Comparison of ENCODE assay signal across 9 cellular contexts in the genomic region with DNA sequence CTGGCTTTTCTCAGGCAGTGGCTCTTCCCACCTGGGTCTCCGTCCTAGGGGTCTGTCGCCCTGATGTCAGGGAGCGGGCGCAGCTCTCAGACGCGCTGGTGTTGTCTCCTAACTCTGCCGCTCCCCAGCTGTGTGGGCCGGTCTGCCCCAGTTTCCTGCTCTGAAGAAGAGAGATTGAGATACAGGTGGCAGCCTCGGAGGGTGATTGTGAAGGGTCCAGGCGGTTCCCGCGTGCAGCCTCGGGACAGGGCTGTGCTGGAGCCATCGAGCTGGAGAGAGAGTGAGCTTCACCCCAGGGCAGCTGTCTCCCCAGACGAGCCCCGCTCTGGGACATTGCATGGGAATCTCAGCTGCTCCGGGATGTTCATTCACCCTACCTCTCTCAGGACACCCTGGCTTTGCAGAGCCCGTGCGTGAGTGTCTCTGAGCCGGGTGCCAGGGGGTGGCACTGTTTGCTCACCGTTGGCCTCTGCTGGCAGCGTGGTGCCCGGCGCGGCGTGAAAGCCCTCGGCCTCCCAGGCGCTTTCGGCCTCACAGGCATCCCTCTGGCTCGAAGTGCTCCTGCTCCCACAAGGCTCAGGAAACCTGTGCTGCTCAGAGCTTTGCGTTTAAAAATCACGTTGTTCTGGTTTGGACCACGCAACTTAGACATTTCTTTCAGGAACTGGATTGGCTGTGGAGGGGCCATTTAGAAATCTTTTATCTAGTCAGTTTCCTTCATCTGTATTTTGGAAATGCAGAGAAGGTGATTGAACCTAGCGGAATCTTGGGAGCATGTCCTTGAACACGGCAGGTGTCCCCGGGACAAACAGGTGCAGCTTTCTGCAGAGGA. TPM values are rescaled to one million over a fixed set of nuclear protein-coding genes. Genes with fewer than 3 reads are reported as not detected.
A peak's percentile ranks its signal among the peaks of the same experiment; 100 is the strongest.
DNase-seq lines count a peak whose midpoint lies in the region; ATAC-seq, FAIRE-seq and TF ChIP-seq lines count a peak whose summit lies in the region.
"Had no signal": no experiment of that assay in that cellular context is flagged by ENCODE, and none has a peak within 500 bp of the region (broad histone marks: within the 10 kb centered on the region; RNA-seq: fewer than 3 reads in every experiment).

No MANE protein-coding gene starts in this region.

- H3K4me3 ChIP-seq in LNCaP clone FGC (ENCODE audit: low read depth, low read length) (no peak overlapping the region), epithelial cell of esophagus (ENCODE audit: low read length) (no peak overlapping the region)
- H3K4me3 ChIP-seq: SK-N-MC had no signal

- POLR2A ChIA-PET in WTC11 (lab: Charles Lee): no interaction called here

- H3K9me3 Mint-ChIP-seq in WTC11 (peaks cover 21% of the 10 kb centered on the region), nephron (peaks cover 5% of the 10 kb centered on the region)

- peak; percentile 83 for DNase-seq in DMS53 (lab: John Stamatoyannopoulos, UW)
- no peak for DNase-seq in LNCaP clone FGC (ENCODE audit: low read depth)
- peak; percentile 63 for DNase-seq in WTC11 (ENCODE audit: low spot score)
- peak; percentile 61 for DNase-seq in epithelial cell of esophagus (ENCODE audit: low read depth)
- no peak for DNase-seq in RCC 7860 (ENCODE audit: low spot score)
- DNase-seq in H54 (ENCODE audit: insufficient read length, low spot score): no peak

- H3K4me1 Mint-ChIP-seq in WTC11: no peaks in the 10 kb centered on the region
- H3K4me1 Mint-ChIP-seq in nephron: peaks cover 20% of the 10 kb centered on the region

- CTCF ChIA-PET in WTC11 (lab: Charles Lee): interaction anchor here (0.6 to 5.6 kb wide), 13 partner anchors 11 to 280 kb away, joined by 3 to 25 read pairs (median 3); no protein-coding TSS in a partner anchor

- TF ChIP-seq CTCF in LNCaP clone FGC (IDR thresholded peaks at IDR 0.05; ENCODE audit: control insufficient read depth, extremely low read depth, insufficient read depth): peak; percentile 94
- TF ChIP-seq CTCF in WTC11 (IDR thresholded peaks at IDR 0.05): no peak
- TF ChIP-seq CTCF in epithelial cell of esophagus (IDR thresholded peaks at IDR 0.05; ENCODE audit: insufficient read depth, low read depth, low read length, missing control alignments): peak; percentile 71
- TF ChIP-seq CTCF in nephron (IDR thresholded peaks at IDR 0.05; ENCODE audit: unreplicated experiment in 3 of 3): peak; percentile 37 to 50 (median 38)

- H3K4me3 Mint-ChIP-seq in WTC11 (no peak overlapping the region), nephron (no peak overlapping the region)

- H3K27me3 Mint-ChIP-seq in WTC11 (ENCODE audit: low read depth) (peaks cover 3% of the 10 kb centered on the region), nephron (ENCODE audit: low read depth) (peaks cover 59% of the 10 kb centered on the region)

- no peak for FAIRE-seq in RCC 7860 (lab: Jason Lieb, UNC)
- no peak for FAIRE-seq in H54 (lab: Jason Lieb, UNC)

- H3K27ac Mint-ChIP-seq in WTC11 (no peak overlapping the region), nephron (no peak overlapping the region)

- no peak for TF ChIP-seq POLR2A in H54 (IDR thresholded peaks at IDR 0.05; ENCODE audit: low read depth, low read length)

- H3K36me3 Mint-ChIP-seq in WTC11 (0 out of 2 replicates have a peak, but pooled peaks cover 3% of the 10 kb centered on the region), nephron (ENCODE audit: low read depth) (no peaks in the 10 kb centered on the region)

- ATAC-seq in WTC11 (peak; percentile 93), HG03108 (IDR thresholded peaks at IDR 0.05; ENCODE audit: unreplicated experiment) (no peak)

TF ChIP-seq in WTC11, 78 proteins besides CTCF, POLR2A, EP300 and RAD21 (continues in another document):
- TF ChIP-seq ZNF121 (CRISPR knock-in tag; IDR thresholded peaks at IDR 0.05) (no peak), ZNF263 (CRISPR knock-in tag; IDR thresholded peaks at IDR 0.05; ENCODE audit: low read depth) (0 out of 2 replicates have a peak, but pooled peaks have one; percentile 46), ELF4 (CRISPR knock-in tag; IDR thresholded peaks at IDR 0.05; ENCODE audit: low read depth) (no peak), ZBTB21 (CRISPR knock-in tag; IDR thresholded peaks at IDR 0.05; ENCODE audit: borderline replicate concordance) (no peak), NFYB (CRISPR knock-in tag; conservative IDR thresholded peaks at IDR 0.05; ENCODE audit: low read depth) (no peak), SOX15 (CRISPR knock-in tag; IDR thresholded peaks at IDR 0.05) (no peak), CREM (CRISPR knock-in tag; IDR thresholded peaks at IDR 0.05) (no peak), MYBL2 (CRISPR knock-in tag; IDR thresholded peaks at IDR 0.05) (no peak), EMX1 (CRISPR knock-in tag; IDR thresholded peaks at IDR 0.05) (no peak), RELA (CRISPR knock-in tag; IDR thresholded peaks at IDR 0.05; ENCODE audit: borderline replicate concordance) (no peak), ZNF396 (CRISPR knock-in tag; IDR thresholded peaks at IDR 0.05; ENCODE audit: borderline replicate concordance) (no peak), SMAD3 (CRISPR knock-in tag; IDR thresholded peaks at IDR 0.05; ENCODE audit: borderline replicate concordance) (no peak), GTF2I (CRISPR knock-in tag; conservative IDR thresholded peaks at IDR 0.05) (no peak), ZNF232 (CRISPR knock-in tag; IDR thresholded peaks at IDR 0.05) (0 out of 2 replicates have a peak, but pooled peaks have one; percentile 39)
- TF ChIP-seq, protein P1, sequence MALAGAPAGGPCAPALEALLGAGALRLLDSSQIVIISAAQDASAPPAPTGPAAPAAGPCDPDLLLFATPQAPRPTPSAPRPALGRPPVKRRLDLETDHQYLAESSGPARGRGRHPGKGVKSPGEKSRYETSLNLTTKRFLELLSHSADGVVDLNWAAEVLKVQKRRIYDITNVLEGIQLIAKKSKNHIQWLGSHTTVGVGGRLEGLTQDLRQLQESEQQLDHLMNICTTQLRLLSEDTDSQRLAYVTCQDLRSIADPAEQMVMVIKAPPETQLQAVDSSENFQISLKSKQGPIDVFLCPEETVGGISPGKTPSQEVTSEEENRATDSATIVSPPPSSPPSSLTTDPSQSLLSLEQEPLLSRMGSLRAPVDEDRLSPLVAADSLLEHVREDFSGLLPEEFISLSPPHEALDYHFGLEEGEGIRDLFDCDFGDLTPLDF (CRISPR knock-in tag; IDR thresholded peaks at IDR 0.05): no peak
- TF ChIP-seq, protein P2, sequence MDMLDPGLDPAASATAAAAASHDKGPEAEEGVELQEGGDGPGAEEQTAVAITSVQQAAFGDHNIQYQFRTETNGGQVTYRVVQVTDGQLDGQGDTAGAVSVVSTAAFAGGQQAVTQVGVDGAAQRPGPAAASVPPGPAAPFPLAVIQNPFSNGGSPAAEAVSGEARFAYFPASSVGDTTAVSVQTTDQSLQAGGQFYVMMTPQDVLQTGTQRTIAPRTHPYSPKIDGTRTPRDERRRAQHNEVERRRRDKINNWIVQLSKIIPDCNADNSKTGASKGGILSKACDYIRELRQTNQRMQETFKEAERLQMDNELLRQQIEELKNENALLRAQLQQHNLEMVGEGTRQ (CRISPR knock-in tag; IDR thresholded peaks at IDR 0.05): no peak
- TF ChIP-seq, protein P3, sequence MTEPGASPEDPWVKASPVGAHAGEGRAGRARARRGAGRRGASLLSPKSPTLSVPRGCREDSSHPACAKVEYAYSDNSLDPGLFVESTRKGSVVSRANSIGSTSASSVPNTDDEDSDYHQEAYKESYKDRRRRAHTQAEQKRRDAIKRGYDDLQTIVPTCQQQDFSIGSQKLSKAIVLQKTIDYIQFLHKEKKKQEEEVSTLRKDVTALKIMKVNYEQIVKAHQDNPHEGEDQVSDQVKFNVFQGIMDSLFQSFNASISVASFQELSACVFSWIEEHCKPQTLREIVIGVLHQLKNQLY (CRISPR knock-in tag; IDR thresholded peaks at IDR 0.05): no peak
- TF ChIP-seq, protein P4, sequence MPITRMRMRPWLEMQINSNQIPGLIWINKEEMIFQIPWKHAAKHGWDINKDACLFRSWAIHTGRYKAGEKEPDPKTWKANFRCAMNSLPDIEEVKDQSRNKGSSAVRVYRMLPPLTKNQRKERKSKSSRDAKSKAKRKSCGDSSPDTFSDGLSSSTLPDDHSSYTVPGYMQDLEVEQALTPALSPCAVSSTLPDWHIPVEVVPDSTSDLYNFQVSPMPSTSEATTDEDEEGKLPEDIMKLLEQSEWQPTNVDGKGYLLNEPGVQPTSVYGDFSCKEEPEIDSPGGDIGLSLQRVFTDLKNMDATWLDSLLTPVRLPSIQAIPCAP (CRISPR knock-in tag; IDR thresholded peaks at IDR 0.05): no peak
- TF ChIP-seq, protein P5, sequence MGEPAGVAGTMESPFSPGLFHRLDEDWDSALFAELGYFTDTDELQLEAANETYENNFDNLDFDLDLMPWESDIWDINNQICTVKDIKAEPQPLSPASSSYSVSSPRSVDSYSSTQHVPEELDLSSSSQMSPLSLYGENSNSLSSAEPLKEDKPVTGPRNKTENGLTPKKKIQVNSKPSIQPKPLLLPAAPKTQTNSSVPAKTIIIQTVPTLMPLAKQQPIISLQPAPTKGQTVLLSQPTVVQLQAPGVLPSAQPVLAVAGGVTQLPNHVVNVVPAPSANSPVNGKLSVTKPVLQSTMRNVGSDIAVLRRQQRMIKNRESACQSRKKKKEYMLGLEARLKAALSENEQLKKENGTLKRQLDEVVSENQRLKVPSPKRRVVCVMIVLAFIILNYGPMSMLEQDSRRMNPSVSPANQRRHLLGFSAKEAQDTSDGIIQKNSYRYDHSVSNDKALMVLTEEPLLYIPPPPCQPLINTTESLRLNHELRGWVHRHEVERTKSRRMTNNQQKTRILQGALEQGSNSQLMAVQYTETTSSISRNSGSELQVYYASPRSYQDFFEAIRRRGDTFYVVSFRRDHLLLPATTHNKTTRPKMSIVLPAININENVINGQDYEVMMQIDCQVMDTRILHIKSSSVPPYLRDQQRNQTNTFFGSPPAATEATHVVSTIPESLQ (CRISPR knock-in tag; IDR thresholded peaks at IDR 0.05): no peak
- TF ChIP-seq, protein P6, sequence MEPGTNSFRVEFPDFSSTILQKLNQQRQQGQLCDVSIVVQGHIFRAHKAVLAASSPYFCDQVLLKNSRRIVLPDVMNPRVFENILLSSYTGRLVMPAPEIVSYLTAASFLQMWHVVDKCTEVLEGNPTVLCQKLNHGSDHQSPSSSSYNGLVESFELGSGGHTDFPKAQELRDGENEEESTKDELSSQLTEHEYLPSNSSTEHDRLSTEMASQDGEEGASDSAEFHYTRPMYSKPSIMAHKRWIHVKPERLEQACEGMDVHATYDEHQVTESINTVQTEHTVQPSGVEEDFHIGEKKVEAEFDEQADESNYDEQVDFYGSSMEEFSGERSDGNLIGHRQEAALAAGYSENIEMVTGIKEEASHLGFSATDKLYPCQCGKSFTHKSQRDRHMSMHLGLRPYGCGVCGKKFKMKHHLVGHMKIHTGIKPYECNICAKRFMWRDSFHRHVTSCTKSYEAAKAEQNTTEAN (CRISPR knock-in tag; IDR thresholded peaks at IDR 0.05): no peak
- TF ChIP-seq, protein P7, sequence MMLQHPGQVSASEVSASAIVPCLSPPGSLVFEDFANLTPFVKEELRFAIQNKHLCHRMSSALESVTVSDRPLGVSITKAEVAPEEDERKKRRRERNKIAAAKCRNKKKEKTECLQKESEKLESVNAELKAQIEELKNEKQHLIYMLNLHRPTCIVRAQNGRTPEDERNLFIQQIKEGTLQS (CRISPR knock-in tag; conservative IDR thresholded peaks at IDR 0.05): no peak

RNA-seq across cellular contexts. Expression of a gene that starts 33.8 kb away (rescaled TPM):
- 14.5 to 16.1 TPM (median 15.3 TPM) in 3 replicates for total RNA-seq in WTC11 (2021)

RNA-seq across cellular contexts. Expression of a gene that starts 38.9 kb away (rescaled TPM):
- not detected in 3 replicates for total RNA-seq in WTC11 (2021)

Comparison
In these comparisons a context has a peak if more than half of its experiments do, and no peak if none do; other contexts are left out.
1. DNase-seq: peak in DMS53 (single experiment), WTC11 (single experiment) and epithelial cell of esophagus (single experiment); none in LNCaP clone FGC (single experiment), RCC 7860 (single experiment) and H54 (single experiment).